8 cellular contexts compared by ENCODE assay signal in the genomic region with DNA sequence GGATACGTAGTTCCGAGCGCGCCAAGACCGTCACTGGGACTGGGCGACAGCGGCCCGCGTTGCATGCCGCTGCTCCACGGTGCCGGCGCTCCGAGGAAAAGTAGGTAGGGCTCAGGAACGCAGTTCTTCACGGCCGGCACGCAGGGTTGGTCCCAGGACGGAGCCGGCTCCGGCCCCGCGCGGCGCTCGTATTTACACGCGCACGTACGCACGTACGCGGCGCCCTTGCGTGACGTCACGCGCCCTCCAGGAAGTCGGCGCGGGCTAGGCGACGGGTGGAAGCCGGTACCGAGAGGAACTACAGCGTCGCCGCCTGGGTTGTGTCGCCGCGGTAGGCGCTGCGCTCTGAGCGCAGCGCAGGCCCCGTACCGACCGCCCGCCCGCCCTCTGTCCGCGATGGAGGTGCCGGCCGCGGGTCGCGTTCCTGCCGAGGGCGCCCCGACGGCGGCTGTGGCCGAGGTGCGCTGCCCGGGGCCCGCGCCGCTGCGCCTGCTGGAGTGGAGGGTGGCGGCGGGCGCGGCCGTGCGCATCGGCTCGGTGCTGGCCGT. TPM values are rescaled to one million over a fixed set of nuclear protein-coding genes. Genes with fewer than 3 reads are reported as not detected.
A peak's percentile ranks its signal among the peaks of the same experiment; 100 is the strongest.
DNase-seq lines count a peak whose midpoint lies in the region; TF ChIP-seq lines count a peak whose summit lies in the region.

A gene with protein sequence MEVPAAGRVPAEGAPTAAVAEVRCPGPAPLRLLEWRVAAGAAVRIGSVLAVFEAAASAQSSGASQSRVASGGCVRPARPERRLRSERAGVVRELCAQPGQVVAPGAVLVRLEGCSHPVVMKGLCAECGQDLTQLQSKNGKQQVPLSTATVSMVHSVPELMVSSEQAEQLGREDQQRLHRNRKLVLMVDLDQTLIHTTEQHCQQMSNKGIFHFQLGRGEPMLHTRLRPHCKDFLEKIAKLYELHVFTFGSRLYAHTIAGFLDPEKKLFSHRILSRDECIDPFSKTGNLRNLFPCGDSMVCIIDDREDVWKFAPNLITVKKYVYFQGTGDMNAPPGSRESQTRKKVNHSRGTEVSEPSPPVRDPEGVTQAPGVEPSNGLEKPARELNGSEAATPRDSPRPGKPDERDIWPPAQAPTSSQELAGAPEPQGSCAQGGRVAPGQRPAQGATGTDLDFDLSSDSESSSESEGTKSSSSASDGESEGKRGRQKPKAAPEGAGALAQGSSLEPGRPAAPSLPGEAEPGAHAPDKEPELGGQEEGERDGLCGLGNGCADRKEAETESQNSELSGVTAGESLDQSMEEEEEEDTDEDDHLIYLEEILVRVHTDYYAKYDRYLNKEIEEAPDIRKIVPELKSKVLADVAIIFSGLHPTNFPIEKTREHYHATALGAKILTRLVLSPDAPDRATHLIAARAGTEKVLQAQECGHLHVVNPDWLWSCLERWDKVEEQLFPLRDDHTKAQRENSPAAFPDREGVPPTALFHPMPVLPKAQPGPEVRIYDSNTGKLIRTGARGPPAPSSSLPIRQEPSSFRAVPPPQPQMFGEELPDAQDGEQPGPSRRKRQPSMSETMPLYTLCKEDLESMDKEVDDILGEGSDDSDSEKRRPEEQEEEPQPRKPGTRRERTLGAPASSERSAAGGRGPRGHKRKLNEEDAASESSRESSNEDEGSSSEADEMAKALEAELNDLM (plus strand): TSS at position 252 of the 548 bp plus-strand sequence. CDS start 145 bp downstream, at position 397.

- H3K4me3 ChIP-seq in H7 (ENCODE audit: insufficient read depth, low read depth, low read length), result peak within 1 kb of the TSS; percentile 81
- H3K4me3 ChIP-seq in neutrophil (ENCODE audit: low read depth in 1 of 2, low read length in 1 of 2), result peak within 1 kb of the TSS; percentile 96

- TF ChIP-seq CTCF in neutrophil (IDR thresholded peaks at IDR 0.05) (peak; percentile 69), subcutaneous adipose tissue (IDR thresholded peaks at IDR 0.05; ENCODE audit: low read depth) (no peak)

- no peaks in the 10 kb centered on the region for H3K9me3 ChIP-seq in neutrophil

- H3K27me3 ChIP-seq in H7 (ENCODE audit: control insufficient read depth, insufficient read depth, low read length), result no peaks in the 10 kb centered on the region
- no peaks in the 10 kb centered on the region for H3K27me3 ChIP-seq in neutrophil

- H3K36me3 ChIP-seq in H7 (replicated peaks; ENCODE audit: control insufficient read depth, insufficient read depth, low read length), result no peaks in the 10 kb centered on the region; the same call in 1 of the 2 replicates
- no peaks in the 10 kb centered on the region for H3K36me3 ChIP-seq in neutrophil

- H3K4me1 ChIP-seq in neutrophil (ENCODE audit: control insufficient read depth in 1 of 2, insufficient read depth in 1 of 2, low read depth in 1 of 2, low read length in 1 of 2), result peaks cover 53 to 55% of the 10 kb centered on the region in 2 experiments

- peak; percentile 91 for DNase-seq in GDM1 (lab: John Stamatoyannopoulos, UW)
- DNase-seq in H7, result peak; percentile 97
- peak; percentile 86 for DNase-seq in M059J (ENCODE audit: low read depth)
- DNase-seq in SIG-M5 (lab: John Stamatoyannopoulos, UW), result peak; percentile 28
- peak; percentile 86 for DNase-seq in activated naive CD4-positive, alpha-beta T cell treated with Interleukin-2 at 50 U/mL for 16 hours
- peak; percentile 93 for DNase-seq in germinal center (ENCODE audit: low spot score)

- peak within 1 kb of the TSS; percentile 96 for H3K27ac ChIP-seq in neutrophil

RNA-seq across cellular contexts. Expression of the gene that starts here (rescaled TPM):
- 38.9 and 39.1 TPM in 2 replicates for total RNA-seq in H7 (2014; rRNA removed; shearing (Covaris generic))
- 11.2 and 21.3 TPM in 2 replicates for total RNA-seq in M059J (2014; rRNA removed; shearing (Covaris generic))
- total RNA-seq in subcutaneous adipose tissue, result 10 to 100 TPM; 11.3 to 19.2 (median 16.2) TPM

Comparison
In these comparisons a context has a peak if more than half of its experiments do, and no peak if none do; other contexts are left out.
1. Peak in every context shown above with its lines: DNase-seq, H3K4me3 ChIP-seq and H3K27ac ChIP-seq.
2. DNase-seq: peak in every context shown above with its lines; median percentile 97 in H7; 93 in germinal center; 91 in GDM1; 86 in M059J; 86 in activated naive CD4-positive, alpha-beta T cell treated with Interleukin-2 at 50 U/mL for 16 hours; 28 in SIG-M5.